8 cellular contexts compared by ENCODE assay signal in the genomic region with DNA sequence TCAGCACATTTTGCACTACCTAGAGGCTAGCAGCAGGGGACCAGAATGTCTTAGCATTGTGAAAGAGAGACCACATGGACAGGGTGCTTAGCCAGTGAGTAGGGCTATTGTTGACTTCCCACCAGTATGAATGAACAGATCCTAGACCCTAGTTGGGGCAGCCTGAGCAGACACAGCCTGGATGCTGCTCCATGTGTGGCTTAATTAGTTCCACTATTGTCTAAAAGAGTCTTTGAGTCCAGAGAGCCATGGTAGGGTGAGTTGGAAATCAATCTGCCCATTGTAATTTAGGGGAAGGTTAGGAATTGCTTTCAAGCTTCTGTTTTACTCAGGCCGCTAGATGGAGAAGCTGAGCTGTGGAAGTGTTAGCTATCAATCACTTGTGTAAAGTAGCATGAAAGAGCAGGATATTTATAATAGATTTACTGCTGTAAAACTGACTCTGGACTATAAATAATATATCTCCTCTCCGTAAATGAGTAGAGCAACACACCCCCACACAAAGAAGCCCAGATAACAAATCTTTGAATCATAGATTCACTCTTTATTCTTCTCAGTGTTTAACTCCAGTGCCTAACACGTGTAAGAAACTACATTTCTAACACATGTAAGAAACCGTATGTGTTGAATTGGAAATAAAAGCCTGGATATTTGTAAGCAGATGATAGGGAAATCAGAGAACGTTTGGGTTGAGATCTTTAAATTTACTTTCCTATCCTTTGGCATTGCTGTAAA. TPM values are rescaled to one million over a fixed set of nuclear protein-coding genes. Genes with fewer than 3 reads are reported as not detected.
DNase-seq lines count a peak whose midpoint lies in the region; ATAC-seq, FAIRE-seq and TF ChIP-seq lines count a peak whose summit lies in the region.

No MANE protein-coding gene starts in this region.

- no peaks in the 10 kb centered on the region for H3K9me3 Mint-ChIP-seq in astrocyte (ENCODE audit: unreplicated experiment)

- no peak overlapping the region for H3K9ac ChIP-seq in astrocyte (ENCODE audit: low read length)

- WGBS in stomach, 5 donors: 15 to 29% (median 20%) methylated on average over 5 of the region's 5 CpGs

- H3K4me3 ChIP-seq in astrocyte (ENCODE audit: insufficient read depth, low read depth, low read length) (no peak overlapping the region), stomach (no peak overlapping the region)

- ATAC-seq in HG03280 (IDR thresholded peaks at IDR 0.05; ENCODE audit: unreplicated experiment) (peak; percentile 31), GM18861 (IDR thresholded peaks at IDR 0.05; ENCODE audit: unreplicated experiment) (no peak)

- no peaks in the 10 kb centered on the region for H3K27me3 ChIP-seq in astrocyte (ENCODE audit: insufficient read depth, low read length)
- H3K27me3 ChIP-seq in stomach: no peaks in the 10 kb centered on the region

- H3K79me2 ChIP-seq in astrocyte (ENCODE audit: insufficient read depth, low read length): no peaks in the 10 kb centered on the region

- H3K36me3 ChIP-seq in astrocyte (ENCODE audit: insufficient read depth, low read length): no peaks in the 10 kb centered on the region
- H3K36me3 ChIP-seq in stomach: no peaks in the 10 kb centered on the region

- no peak overlapping the region for H3K27ac Mint-ChIP-seq in astrocyte (ENCODE audit: unreplicated experiment)

- peaks cover 7% of the 10 kb centered on the region for H3K4me1 Mint-ChIP-seq in astrocyte (ENCODE audit: low read depth, unreplicated experiment)

- no peak overlapping the region for H2AFZ ChIP-seq in astrocyte (ENCODE audit: low read depth, low read length)

- intact Hi-C loops in stomach (cut with DNase I; ENCODE audit: low total_unique reads): no loop called here

- H4K20me1 ChIP-seq in astrocyte (ENCODE audit: insufficient read depth, low read length): no peaks in the 10 kb centered on the region

- TF ChIP-seq EP300 in stomach (IDR thresholded peaks at IDR 0.05): no peak

- peak; percentile 59 for TF ChIP-seq CTCF in astrocyte (IDR thresholded peaks at IDR 0.05; ENCODE audit: insufficient read depth, low read depth, low read length)
- TF ChIP-seq CTCF in stomach (IDR thresholded peaks at IDR 0.05): peak in 4 of 7 experiments; percentile 17 to 47 (median 38)

- peak; percentile 37 for DNase-seq in stimulated activated CD4-positive, alpha-beta T cell treated with anti-CD3 and anti-CD28 coated beads, Interleukin-15, amount 100 ng/mL, for 24 hours
- no peak for DNase-seq in stimulated activated CD4-positive, alpha-beta T cell treated with anti-CD3 and anti-CD28 coated beads, Interleukin-12 subunit alpha, Interleukin-12 subunit beta, amount 100 ng/mL, for 4 hours
- DNase-seq in NCI-H82 treated with DMSO at 0.1 percent for 48 hours (lab: John Stamatoyannopoulos, UW; ENCODE audit: unreplicated experiment) (peak; percentile 48), astrocyte (ENCODE audit: low read depth) (no peak), iris pigment epithelial cell (ENCODE audit: low read depth) (peak; percentile 51), stomach (no peak)

- no peak overlapping the region for H3K4me2 ChIP-seq in astrocyte (ENCODE audit: low read length)

- no peaks in the 10 kb centered on the region for H3K27me3 Mint-ChIP-seq in astrocyte (ENCODE audit: low read depth, unreplicated experiment)

- no peak for FAIRE-seq in astrocyte (lab: Jason Lieb, UNC)

- H3K4me3 Mint-ChIP-seq in astrocyte (ENCODE audit: unreplicated experiment): no peak overlapping the region

- H3K27ac ChIP-seq in astrocyte (ENCODE audit: low read depth, low read length) (no peak overlapping the region), stomach (no peak overlapping the region)

- H3K36me3 Mint-ChIP-seq in astrocyte (ENCODE audit: low read depth, unreplicated experiment): no peaks in the 10 kb centered on the region

- TF ChIP-seq POLR2A in stomach (IDR thresholded peaks at IDR 0.05): no peak

- H3K4me1 ChIP-seq in astrocyte (ENCODE audit: insufficient read depth, low read length): peaks cover 2% of the 10 kb centered on the region
- H3K4me1 ChIP-seq in stomach: peaks cover 4 to 36% (median 19%) of the 10 kb centered on the region in 4 donors

- H3K9me3 ChIP-seq in astrocyte (ENCODE audit: insufficient read depth, low read depth, low read length) (no peaks in the 10 kb centered on the region), stomach (no peaks in the 10 kb centered on the region)

RNA-seq across cellular contexts. Expression of a gene that starts 4.1 kb away (rescaled TPM):
- not detected in 2 replicates for total RNA-seq in astrocyte
- total RNA-seq in stomach: 1 to 10 TPM in 1 of 5 donors, under 1 TPM in 1, not detected in 3; 0.73 to 2.3 TPM
- polyA plus RNA-seq in stomach: 1 to 10 TPM in 1 of 3 donors, not detected in 2; 2.3 TPM

RNA-seq across cellular contexts. Expression of a gene that starts 50.9 kb away (rescaled TPM):
- total RNA-seq in astrocyte: 21.3 and 21.9 TPM in 2 replicates
- total RNA-seq in stomach: 10 to 100 TPM in 4 of 5 donors, 1 to 10 TPM in 1; 9.9 to 66.9 (median 59.0) TPM
- polyA plus RNA-seq in stomach: 10 to 100 TPM in 2 of 3 donors, 1 to 10 TPM in 1; 4.2 to 16.0 (median 10.0) TPM

Comparison
In these comparisons a context has a peak if more than half of its experiments do, and no peak if none do; other contexts are left out.
1. DNase-seq: peak in stimulated activated CD4-positive, alpha-beta T cell treated with anti-CD3 and anti-CD28 coated beads, Interleukin-15, amount 100 ng/mL, for 24 hours (single experiment), NCI-H82 treated with DMSO at 0.1 percent for 48 hours (single experiment) and iris pigment epithelial cell (single experiment); none in stimulated activated CD4-positive, alpha-beta T cell treated with anti-CD3 and anti-CD28 coated beads, Interleukin-12 subunit alpha, Interleukin-12 subunit beta, amount 100 ng/mL, for 4 hours (single experiment), astrocyte (single experiment) and stomach (single experiment).